14 cellular contexts compared by ENCODE assay signal in the genomic region with DNA sequence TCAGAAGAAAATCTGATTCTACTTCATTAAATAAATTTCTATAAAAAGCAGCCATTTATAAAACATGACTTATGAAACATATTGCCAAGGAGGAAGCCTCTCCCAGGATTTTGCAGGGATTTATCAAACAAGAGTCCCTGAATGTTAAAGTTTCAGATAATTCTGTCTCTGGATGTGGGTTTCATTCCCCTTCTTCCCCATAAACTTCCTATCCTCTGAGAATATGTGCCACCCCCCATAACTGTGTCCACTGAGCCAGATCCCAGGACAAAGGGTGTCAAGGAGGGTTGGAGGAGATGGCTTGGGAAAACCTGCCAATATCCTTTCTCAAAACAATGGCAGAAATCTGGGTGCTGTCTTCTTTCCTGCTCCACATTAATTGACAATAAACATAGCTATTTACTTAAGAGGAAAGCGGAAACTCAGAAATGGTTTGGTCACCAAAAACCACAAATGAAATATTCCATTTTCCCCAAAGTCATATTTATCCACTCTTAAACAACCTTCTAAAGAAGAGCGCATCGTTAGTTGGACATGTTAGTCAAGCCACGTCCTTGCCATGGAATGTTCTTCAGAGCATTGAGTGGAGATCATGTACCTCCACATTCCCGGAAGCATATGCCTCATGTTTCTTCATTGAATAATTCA. TPM values are rescaled to one million over a fixed set of nuclear protein-coding genes. Genes with fewer than 3 reads are reported as not detected.
DNase-seq lines count a peak whose midpoint lies in the region; ATAC-seq and TF ChIP-seq lines count a peak whose summit lies in the region.
"Had no signal": no experiment of that assay in that cellular context is flagged by ENCODE, and none has a peak within 500 bp of the region (broad histone marks: within the 10 kb centered on the region; RNA-seq: fewer than 3 reads in every experiment).

No MANE protein-coding gene starts in this region.

- peaks cover 21% of the 10 kb centered on the region for H3K27me3 Mint-ChIP-seq in activated CD4-positive, alpha-beta T cell treated with anti-CD3 and anti-CD28 coated beads for 36 hours

- CTCF ChIA-PET in mammary epithelial cell (lab: Charles Lee; ENCODE audit: low non-redundant PET): no interaction called here
- CTCF ChIA-PET in activated CD4-positive, alpha-beta T cell treated with anti-CD3 and anti-CD28 coated beads for 36 hours (lab: Charles Lee): interaction anchor here (1.0 kb wide), 1 partner anchor 8 kb away, joined by 3 read pairs; no protein-coding TSS in a partner anchor

- H2BK12ac ChIP-seq in mesenchymal stem cell (ENCODE audit: low read length in 2 of 2): peak overlapping the region; percentile 45 to 80

- H2BK5ac ChIP-seq in mesenchymal stem cell (ENCODE audit: low read depth, low read length, poor library complexity, severe bottlenecking): peak overlapping the region; percentile 75

- H3K9ac ChIP-seq in mammary epithelial cell (ENCODE audit: insufficient read depth, low read length) (peak overlapping the region; percentile 94), mesenchymal stem cell (ENCODE audit: low read length) (peak overlapping the region; percentile 98)

- H3K14ac ChIP-seq in mesenchymal stem cell (ENCODE audit: low read length in 2 of 2): no peak overlapping the region

- H3K4me2 ChIP-seq in mammary epithelial cell (ENCODE audit: insufficient read depth, low read depth, low read length) (peak overlapping the region; percentile 75), mesenchymal stem cell (ENCODE audit: low read length, poor library complexity, severe bottlenecking) (no peak overlapping the region)

- H3K4me1 Mint-ChIP-seq in activated CD4-positive, alpha-beta T cell treated with anti-CD3 and anti-CD28 coated beads for 36 hours: peaks cover 12% of the 10 kb centered on the region
- H3K4me1 Mint-ChIP-seq: activated CD4-positive, alpha-beta T cell treated with anti-CD3 and anti-CD28 coated beads, Interleukin-2, amount 10 ng/mL, durations not matched to agents 7 days and 5 days; activated naive CD4-positive, alpha-beta T cell treated with anti-CD3 and anti-CD28 coated beads, Interleukin-2, amount 10 ng/mL, durations not matched to agents 7 days and 5 days had no signal

- H3K4me1 ChIP-seq in left ventricle myocardium inferior (peaks cover 35% of the 10 kb centered on the region), mammary epithelial cell (ENCODE audit: insufficient read depth, low read length) (peaks cover 50% of the 10 kb centered on the region), mesenchymal stem cell (ENCODE audit: control insufficient read depth, insufficient read depth, low read depth, low read length) (peaks cover 1% of the 10 kb centered on the region)

- H2BK120ac ChIP-seq in mesenchymal stem cell (ENCODE audit: low read depth, low read length): peak overlapping the region; percentile 42

- H3K79me2 ChIP-seq in mammary epithelial cell (ENCODE audit: insufficient read depth, low read length): no peaks in the 10 kb centered on the region

- H4K20me1 ChIP-seq in mammary epithelial cell (ENCODE audit: insufficient read depth, low read length): no peaks in the 10 kb centered on the region

- no peak overlapping the region for H3K23ac ChIP-seq in mesenchymal stem cell (ENCODE audit: low read length in 2 of 2)

- H3K4me3 ChIP-seq in left ventricle myocardium inferior (no peak overlapping the region), mammary epithelial cell (replicated peaks in 1 of 3; ENCODE audit: insufficient read depth in 1 of 3, low read depth in 2 of 3, low read length in 3 of 3) (no peak overlapping the region), mesenchymal stem cell (ENCODE audit: insufficient read depth in 1 of 2, low read depth in 1 of 2, low read length in 2 of 2) (no peak overlapping the region)

- DNase-seq in left ventricle myocardium inferior (no peak), cardiac septum (ENCODE audit: low spot score) (no peak), mammary epithelial cell (peak; percentile 65), mesenchymal stem cell (peak; percentile 77), NCI-H82 treated with DMSO at 0.1 percent for 48 hours (lab: John Stamatoyannopoulos, UW; ENCODE audit: unreplicated experiment) (no peak)
- DNase-seq in activated CD4-positive, alpha-beta T cell treated with anti-CD3 and anti-CD28 coated beads for 36 hours: no peak
- DNase-seq: activated CD4-positive, alpha-beta T cell treated with anti-CD3 and anti-CD28 coated beads, Interleukin-2, amount 10 ng/mL, durations not matched to agents 7 days and 5 days; activated naive CD4-positive, alpha-beta T cell treated with anti-CD3 and anti-CD28 coated beads, Interleukin-2, amount 10 ng/mL, durations not matched to agents 7 days and 5 days; effector memory CD8-positive, alpha-beta T cell; islet precursor cell; NCI-H510A; occipital lobe had no signal

- H4K8ac ChIP-seq in mesenchymal stem cell (ENCODE audit: low read length): peak overlapping the region; percentile 87

- H3K36me3 ChIP-seq in left ventricle myocardium inferior: no peaks in the 10 kb centered on the region
- H3K36me3 ChIP-seq in mammary epithelial cell (ENCODE audit: insufficient read depth, low read length): no peaks in the 10 kb centered on the region
- no peaks in the 10 kb centered on the region for H3K36me3 ChIP-seq in mesenchymal stem cell (ENCODE audit: control insufficient read depth in 1 of 2, insufficient read depth in 2 of 2, low read depth in 1 of 2, low read length in 2 of 2)

- dilution Hi-C loops in mammary epithelial cell (cut with HindIII; ENCODE audit: low sequenced_read_pairs): loop anchor here (25.0 kb wide), 1 partner anchor 1559 kb away; no protein-coding TSS in a partner anchor

- intact Hi-C loops in left ventricle myocardium inferior (cut with micrococcal nuclease): loop anchor here (10.0 kb wide), 1 partner anchor 1527 kb away; no protein-coding TSS in a partner anchor
- intact Hi-C loops in cardiac septum (cut with DNase I): no loop called here
- intact Hi-C loops in mammary epithelial cell (cut with micrococcal nuclease): loop anchor here (1.0 to 10.0 kb wide), 6 partner anchors 43 to 1574 kb away; a partner anchor contains a TSS
- intact Hi-C loops in activated CD4-positive, alpha-beta T cell treated with anti-CD3 and anti-CD28 coated beads for 36 hours (cut with DNase I, micrococcal nuclease): no loop called here

- H3K27ac ChIP-seq in left ventricle myocardium inferior (replicated peaks) (peak overlapping the region; percentile 78), mammary epithelial cell (ENCODE audit: insufficient read depth, low read depth, low read length) (peak overlapping the region; percentile 100), mesenchymal stem cell (ENCODE audit: low read length, poor library complexity, severe bottlenecking) (peak overlapping the region; percentile 98)

- H3K27ac Mint-ChIP-seq in activated CD4-positive, alpha-beta T cell treated with anti-CD3 and anti-CD28 coated beads for 36 hours: no peak overlapping the region
- H3K27ac Mint-ChIP-seq: activated CD4-positive, alpha-beta T cell treated with anti-CD3 and anti-CD28 coated beads, Interleukin-2, amount 10 ng/mL, durations not matched to agents 7 days and 5 days; activated naive CD4-positive, alpha-beta T cell treated with anti-CD3 and anti-CD28 coated beads, Interleukin-2, amount 10 ng/mL, durations not matched to agents 7 days and 5 days; effector memory CD8-positive, alpha-beta T cell had no signal

- H3K9me3 ChIP-seq in left ventricle myocardium inferior (replicated peaks): no peaks in the 10 kb centered on the region
- no peaks in the 10 kb centered on the region for H3K9me3 ChIP-seq in mammary epithelial cell (replicated peaks; ENCODE audit: insufficient read depth, low read length)
- H3K9me3 ChIP-seq in mesenchymal stem cell (ENCODE audit: control insufficient read depth, low read length): no peaks in the 10 kb centered on the region

- 87% methylated on average over 5 of the region's 5 CpGs for WGBS in mammary epithelial cell (ENCODE audit: low coverage, missing lambda C conversion rate)
- WGBS in mesenchymal stem cell: 10% methylated on average over 4 of the region's 5 CpGs

- no peak overlapping the region for H2BK15ac ChIP-seq in mesenchymal stem cell (ENCODE audit: low read depth, poor library complexity, severe bottlenecking)

- TF ChIP-seq CTCF in left ventricle myocardium inferior (IDR thresholded peaks at IDR 0.05; ENCODE audit: borderline replicate concordance) (no peak), mammary epithelial cell (conservative IDR thresholded peaks at IDR 0.05 in 1 of 2, IDR thresholded peaks at IDR 0.05 in 1 of 2; ENCODE audit: extremely low read depth in 1 of 2, insufficient read depth in 1 of 2, low read depth in 1 of 2, low read length in 2 of 2) (no peak)

- in situ Hi-C loops in mammary epithelial cell (cut with MboI; ENCODE audit: low sequenced_read_pairs in 2 of 2): loop anchor here (25.0 kb wide), 4 partner anchors 109 to 1534 kb away; no protein-coding TSS in a partner anchor

- H3K27me3 ChIP-seq in left ventricle myocardium inferior (ENCODE audit: low read depth) (no peaks in the 10 kb centered on the region), mammary epithelial cell (ENCODE audit: insufficient read depth, low read length) (no peaks in the 10 kb centered on the region), mesenchymal stem cell (ENCODE audit: control insufficient read depth in 1 of 2, insufficient read depth in 1 of 2, low read length in 2 of 2) (no peaks in the 10 kb centered on the region)

- no peaks in the 10 kb centered on the region for H3K36me3 Mint-ChIP-seq in activated CD4-positive, alpha-beta T cell treated with anti-CD3 and anti-CD28 coated beads for 36 hours (ENCODE audit: low read depth)
- H3K36me3 Mint-ChIP-seq: activated naive CD4-positive, alpha-beta T cell treated with anti-CD3 and anti-CD28 coated beads, Interleukin-2, amount 10 ng/mL, durations not matched to agents 7 days and 5 days had no signal

- peak overlapping the region; percentile 15 for H2AK5ac ChIP-seq in mesenchymal stem cell (ENCODE audit: low read length, severe bottlenecking)

- H3K4ac ChIP-seq in mesenchymal stem cell (ENCODE audit: low read depth in 1 of 2, low read length in 2 of 2): peak overlapping the region; percentile 47 to 80

- peak overlapping the region; percentile 70 for H4K91ac ChIP-seq in mesenchymal stem cell (ENCODE audit: low read length)

- no peak overlapping the region for H3K4me3 Mint-ChIP-seq in activated CD4-positive, alpha-beta T cell treated with anti-CD3 and anti-CD28 coated beads for 36 hours
- H3K4me3 Mint-ChIP-seq: activated CD4-positive, alpha-beta T cell treated with anti-CD3 and anti-CD28 coated beads, Interleukin-2, amount 10 ng/mL, durations not matched to agents 7 days and 5 days; activated naive CD4-positive, alpha-beta T cell treated with anti-CD3 and anti-CD28 coated beads, Interleukin-2, amount 10 ng/mL, durations not matched to agents 7 days and 5 days; effector memory CD8-positive, alpha-beta T cell had no signal

- H2AFZ ChIP-seq in mammary epithelial cell (ENCODE audit: low read depth, low read length) (peak overlapping the region; percentile 15), mesenchymal stem cell (ENCODE audit: low read depth, low read length) (no peak overlapping the region)

- POLR2A ChIA-PET in activated CD4-positive, alpha-beta T cell treated with anti-CD3 and anti-CD28 coated beads for 36 hours (lab: Charles Lee): no interaction called here

- ATAC-seq in GM18868 (IDR thresholded peaks at IDR 0.05; ENCODE audit: unreplicated experiment) (no peak), GM18511 (IDR thresholded peaks at IDR 0.05; ENCODE audit: unreplicated experiment) (no peak)
- ATAC-seq in activated CD4-positive, alpha-beta T cell treated with anti-CD3 and anti-CD28 coated beads for 36 hours: no peak
- ATAC-seq: effector memory CD8-positive, alpha-beta T cell had no signal

- H3K18ac ChIP-seq in mesenchymal stem cell (ENCODE audit: low read depth in 1 of 2, low read length in 2 of 2): peak overlapping the region; percentile 58 to 67

- BruUV-seq in mammary epithelial cell (replicated peaks; lab: Mats Ljungman, UMichigan): no TSS peak

- H3K9me3 Mint-ChIP-seq in activated CD4-positive, alpha-beta T cell treated with anti-CD3 and anti-CD28 coated beads for 36 hours (ENCODE audit: low read depth): no peaks in the 10 kb centered on the region
- H3K9me3 Mint-ChIP-seq: activated CD4-positive, alpha-beta T cell treated with anti-CD3 and anti-CD28 coated beads, Interleukin-2, amount 10 ng/mL, durations not matched to agents 7 days and 5 days; activated naive CD4-positive, alpha-beta T cell treated with anti-CD3 and anti-CD28 coated beads, Interleukin-2, amount 10 ng/mL, durations not matched to agents 7 days and 5 days; effector memory CD8-positive, alpha-beta T cell had no signal

- H3K79me1 ChIP-seq in mesenchymal stem cell (replicated peaks; ENCODE audit: low read length, poor library complexity, severe bottlenecking): no peaks in the 10 kb centered on the region

RNA-seq across cellular contexts. Expression of a gene that starts 54.3 kb away (rescaled TPM):
- total RNA-seq in left ventricle myocardium inferior (5.9 TPM), cardiac septum (7.6 TPM), mammary epithelial cell (10 to 100 TPM in 1 of 2 donors, 1 to 10 TPM in 1; 9.8 to 20.5 TPM)
- not detected for polyA plus RNA-seq in mammary epithelial cell
- not detected for polyA minus RNA-seq in mammary epithelial cell
- polyA plus RNA-seq in mesenchymal stem cell (2013, experiment 1 of 2): 0.73 TPM
- 0.52 TPM for polyA plus RNA-seq in mesenchymal stem cell (2013, experiment 2 of 2)
- total RNA-seq in activated CD4-positive, alpha-beta T cell treated with anti-CD3 and anti-CD28 coated beads for 36 hours: 10 to 100 TPM in 1 of 2 experiments, 1 to 10 TPM in 1; 9.8 to 13.4 TPM

Comparison
In these comparisons a context has a peak if more than half of its experiments do, and no peak if none do; other contexts are left out.
1. intact Hi-C loops: an anchor here in left ventricle myocardium inferior (10.0 kb wide) and mammary epithelial cell (1.0 to 10.0 kb wide); none called in cardiac septum and activated CD4-positive, alpha-beta T cell treated with anti-CD3 and anti-CD28 coated beads for 36 hours.
2. DNase-seq: peak in mammary epithelial cell (single experiment) and mesenchymal stem cell (single experiment); none in left ventricle myocardium inferior (single experiment), cardiac septum (single experiment), NCI-H82 treated with DMSO at 0.1 percent for 48 hours (single experiment) and activated CD4-positive, alpha-beta T cell treated with anti-CD3 and anti-CD28 coated beads for 36 hours (single experiment).
3. Peak in every context shown above with its lines, with median percentiles within 50 percentile points of each other: H3K27ac ChIP-seq.